In genomic region chr22:35467788-35468187, GRCh38 we compare ENCODE assay signal across 9 cellular contexts.
DNase-seq lines count a peak whose midpoint lies in the region; ATAC-seq, FAIRE-seq and TF ChIP-seq lines count a peak whose summit lies in the region.
"Had no signal": no experiment of that assay in that cellular context is flagged by ENCODE, and none has a peak within 500 bp of the region (broad histone marks: within the 10 kb centered on the region; RNA-seq: fewer than 3 reads in every experiment).

No MANE protein-coding gene starts in this region.

- FAIRE-seq in frontal cortex (lab: Jason Lieb, UNC) (no peak), H54 (lab: Jason Lieb, UNC) (no peak)

- TF ChIP-seq POLR2A in H54 (IDR thresholded peaks at IDR 0.05; ENCODE audit: low read depth, low read length) = no peak

- DNase-seq in AG08395 (ENCODE audit: low spot score) (peak; percentile 70), SHP77 (lab: John Stamatoyannopoulos, UW) (peak; percentile 75 to 80), frontal cortex (ENCODE audit: low spot score in 2 of 2) (peak; percentile 44 to 72), NCI-H526 (lab: John Stamatoyannopoulos, UW) (no peak), H54 (ENCODE audit: insufficient read length, low spot score) (no peak)
- no peak for DNase-seq in stimulated activated naive CD8-positive, alpha-beta T cell treated with anti-CD3 and anti-CD28 coated beads, Interleukin-15, amount 100 ng/mL, for 72 hours
- DNase-seq: CD4-positive, CD25-positive, alpha-beta regulatory T cell had no signal

- no peak overlapping the region for H3K4me3 ChIP-seq in neuron (ENCODE audit: low read length)

- no peaks in the 10 kb centered on the region for H3K27me3 Mint-ChIP-seq in stimulated activated naive CD8-positive, alpha-beta T cell treated with anti-CD3 and anti-CD28 coated beads, Interleukin-15, amount 100 ng/mL, for 72 hours
- H3K27me3 Mint-ChIP-seq: CD4-positive, CD25-positive, alpha-beta regulatory T cell had no signal

- peaks cover 13 to 16% of the 10 kb centered on the region in 2 donors for H3K9me3 Mint-ChIP-seq in stimulated activated naive CD8-positive, alpha-beta T cell treated with anti-CD3 and anti-CD28 coated beads, Interleukin-15, amount 100 ng/mL, for 72 hours

- peak overlapping the region in 1 of 2 donors; percentile 13 for H3K27ac Mint-ChIP-seq in stimulated activated naive CD8-positive, alpha-beta T cell treated with anti-CD3 and anti-CD28 coated beads, Interleukin-15, amount 100 ng/mL, for 72 hours
- H3K27ac Mint-ChIP-seq: CD4-positive, CD25-positive, alpha-beta regulatory T cell had no signal

- H3K4me1 ChIP-seq in neuron (ENCODE audit: insufficient read depth, low read length) = peaks cover 11% of the 10 kb centered on the region

- H3K9me3 ChIP-seq in neuron (ENCODE audit: low read length) = no peaks in the 10 kb centered on the region

- peak overlapping the region; percentile 44 for H2AFZ ChIP-seq in neuron (ENCODE audit: low read depth, low read length)

- H3K4me3 Mint-ChIP-seq in stimulated activated naive CD8-positive, alpha-beta T cell treated with anti-CD3 and anti-CD28 coated beads, Interleukin-15, amount 100 ng/mL, for 72 hours = no peak overlapping the region
- H3K4me3 Mint-ChIP-seq: CD4-positive, CD25-positive, alpha-beta regulatory T cell had no signal

- no peaks in the 10 kb centered on the region for H3K4me1 Mint-ChIP-seq in stimulated activated naive CD8-positive, alpha-beta T cell treated with anti-CD3 and anti-CD28 coated beads, Interleukin-15, amount 100 ng/mL, for 72 hours
- H3K4me1 Mint-ChIP-seq: CD4-positive, CD25-positive, alpha-beta regulatory T cell had no signal

- ATAC-seq in stimulated activated naive CD8-positive, alpha-beta T cell treated with anti-CD3 and anti-CD28 coated beads, Interleukin-15, amount 100 ng/mL, for 72 hours = no peak
- no peak for ATAC-seq in HG02938 (IDR thresholded peaks at IDR 0.05; ENCODE audit: unreplicated experiment)

- no peaks in the 10 kb centered on the region for H3K27me3 ChIP-seq in neuron (ENCODE audit: insufficient read depth, low read length)

- no peaks in the 10 kb centered on the region for H3K36me3 ChIP-seq in neuron (ENCODE audit: insufficient read depth, low read length)

Comparison
In these comparisons a context has a peak if more than half of its experiments do, and no peak if none do; other contexts are left out.
1. DNase-seq: peak in AG08395 (single experiment), SHP77 (2 of 2) and frontal cortex (2 of 2); none in stimulated activated naive CD8-positive, alpha-beta T cell treated with anti-CD3 and anti-CD28 coated beads, Interleukin-15, amount 100 ng/mL, for 72 hours (0 of 2), NCI-H526 (0 of 2) and H54 (single experiment).